ENCODE assay signal across 8 cellular contexts in the genomic region with DNA sequence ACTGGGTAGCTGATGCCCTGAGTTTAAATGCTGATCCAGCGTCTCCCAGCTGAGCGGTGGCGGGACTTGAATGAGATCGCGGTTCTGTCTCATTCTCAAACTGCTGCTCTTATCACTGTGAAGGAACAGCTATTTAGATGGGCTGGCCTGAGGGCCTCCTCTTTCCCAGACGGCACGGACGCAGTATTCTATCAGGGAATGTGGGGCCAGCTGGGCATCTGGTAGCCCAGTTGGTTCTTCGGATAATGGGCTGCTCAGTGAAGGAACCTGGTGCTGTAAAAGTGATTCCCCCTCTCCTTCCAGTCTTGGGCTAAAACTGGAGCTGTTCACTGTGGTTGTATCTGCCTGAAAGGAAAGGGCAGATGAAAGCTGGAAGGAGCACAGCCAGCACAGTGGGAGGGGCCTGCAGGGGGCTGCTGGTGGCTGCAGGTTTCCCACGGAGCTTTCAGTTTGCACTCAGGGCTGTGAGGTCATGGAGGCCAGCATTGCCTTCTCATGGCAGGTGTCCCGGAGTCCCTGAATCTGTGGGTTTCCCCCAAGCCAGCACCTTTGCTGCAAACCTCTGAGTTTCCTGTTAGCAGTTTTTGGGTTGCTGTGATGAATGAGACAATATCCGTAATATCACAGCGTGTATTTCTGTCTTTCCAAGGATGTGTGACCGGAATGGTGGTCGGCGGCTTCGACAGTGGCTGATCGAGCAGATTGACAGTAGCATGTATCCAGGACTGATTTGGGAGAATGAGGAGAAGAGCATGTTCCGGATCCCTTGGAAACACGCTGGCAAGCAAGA. TPM values are rescaled to one million over a fixed set of nuclear protein-coding genes. Genes with fewer than 3 reads are reported as not detected.
DNase-seq lines count a peak whose midpoint lies in the region; ATAC-seq and TF ChIP-seq lines count a peak whose summit lies in the region.

No MANE protein-coding gene starts in this region.

- no TSS peak for BruUV-seq in Caco-2 (replicated peaks; lab: Mats Ljungman, UMichigan)

- peaks cover 49% of the 10 kb centered on the region for H3K27me3 Mint-ChIP-seq in CD4-positive, CD25-positive, alpha-beta regulatory T cell
- H3K27me3 Mint-ChIP-seq in endothelial cell (ENCODE audit: unreplicated experiment) (peaks cover 3% of the 10 kb centered on the region), Caco-2 (ENCODE audit: insufficient read depth, unreplicated experiment) (no peaks in the 10 kb centered on the region)

- peaks cover 6% of the 10 kb centered on the region for H3K36me3 Mint-ChIP-seq in CD4-positive, CD25-positive, alpha-beta regulatory T cell
- H3K36me3 Mint-ChIP-seq in endothelial cell (ENCODE audit: low read depth, unreplicated experiment) (no peaks in the 10 kb centered on the region), Caco-2 (ENCODE audit: insufficient read depth, unreplicated experiment) (peaks cover 42% of the 10 kb centered on the region)

- CTCF ChIA-PET in Caco-2 (lab: Charles Lee) = interaction anchor here (0.8 to 1.4 kb wide), 2 partner anchors 81 to 83 kb away, joined by 3 to 5 read pairs; no protein-coding TSS in a partner anchor

- POLR2A ChIA-PET in Caco-2 (lab: Charles Lee) = no interaction called here

- H3K36me3 ChIP-seq in CD4-positive, CD25-positive, alpha-beta regulatory T cell (ENCODE audit: control insufficient read depth, insufficient read depth, low read length) = no peaks in the 10 kb centered on the region
- H3K36me3 ChIP-seq in Caco-2 (ENCODE audit: control insufficient read depth, insufficient read depth, low read length) = peaks cover 8% of the 10 kb centered on the region

- peak; percentile 38 to 46 for ATAC-seq in CD4-positive, CD25-positive, alpha-beta regulatory T cell (ENCODE audit: low read depth in 2 of 2)
- ATAC-seq in GM19467 (IDR thresholded peaks at IDR 0.05; ENCODE audit: unreplicated experiment) (peak; percentile 60), HG03558 (IDR thresholded peaks at IDR 0.05; ENCODE audit: extremely low read depth, unreplicated experiment) (peak; percentile 45)

- peaks cover 0 to 2% (median 0%) of the 10 kb centered on the region in 7 donors for H3K9me3 Mint-ChIP-seq in CD4-positive, CD25-positive, alpha-beta regulatory T cell
- H3K9me3 Mint-ChIP-seq in endothelial cell (ENCODE audit: unreplicated experiment) = no peaks in the 10 kb centered on the region
- H3K9me3 Mint-ChIP-seq in Caco-2 (ENCODE audit: unreplicated experiment) = no peaks in the 10 kb centered on the region

- H3K9me3 ChIP-seq in CD4-positive, CD25-positive, alpha-beta regulatory T cell (ENCODE audit: control insufficient read depth in 2 of 2, low read length in 2 of 2) = no peaks in the 10 kb centered on the region
- no peaks in the 10 kb centered on the region for H3K9me3 ChIP-seq in Caco-2

- TF ChIP-seq CTCF in endothelial cell (IDR thresholded peaks at IDR 0.05; ENCODE audit: unreplicated experiment) = no peak
- TF ChIP-seq CTCF in Caco-2 (IDR thresholded peaks at IDR 0.05; ENCODE audit: insufficient read depth in 1 of 2, low read depth in 1 of 2, low read length in 1 of 2, severe bottlenecking in 1 of 2, unreplicated experiment in 1 of 2) = no peak

- peaks cover 15% of the 10 kb centered on the region for H3K27me3 ChIP-seq in CD4-positive, CD25-positive, alpha-beta regulatory T cell (ENCODE audit: control insufficient read depth, insufficient read depth, low read length)
- H3K27me3 ChIP-seq in Caco-2 (replicated peaks; ENCODE audit: control insufficient read depth, insufficient read depth, low read length) = no peaks in the 10 kb centered on the region

- H3K4me1 Mint-ChIP-seq in CD4-positive, CD25-positive, alpha-beta regulatory T cell = peaks cover 5 to 55% (median 18%) of the 10 kb centered on the region in 4 donors
- H3K4me1 Mint-ChIP-seq in endothelial cell (ENCODE audit: unreplicated experiment) (peaks cover 6% of the 10 kb centered on the region), Caco-2 (ENCODE audit: low read depth, unreplicated experiment) (peaks cover 24% of the 10 kb centered on the region)

- H3K27ac ChIP-seq in CD4-positive, CD25-positive, alpha-beta regulatory T cell (ENCODE audit: insufficient read depth, low read length, poor library complexity, severe bottlenecking) = no peak overlapping the region

- H3K4me1 ChIP-seq in CD4-positive, CD25-positive, alpha-beta regulatory T cell (ENCODE audit: control insufficient read depth, insufficient read depth, low read length, poor library complexity, severe bottlenecking) = peaks cover 14% of the 10 kb centered on the region
- peaks cover 19% of the 10 kb centered on the region; the same call in 1 of the 2 replicates for H3K4me1 ChIP-seq in Caco-2

- peak overlapping the region in 2 of 3 donors; percentile 77 to 92 for H3K27ac Mint-ChIP-seq in CD4-positive, CD25-positive, alpha-beta regulatory T cell
- H3K27ac Mint-ChIP-seq in endothelial cell (ENCODE audit: unreplicated experiment) (no peak overlapping the region), Caco-2 (ENCODE audit: unreplicated experiment) (no peak overlapping the region)

- peak overlapping the region; percentile 67 to 91 (median 82) for H3K4me3 Mint-ChIP-seq in CD4-positive, CD25-positive, alpha-beta regulatory T cell
- H3K4me3 Mint-ChIP-seq in endothelial cell (ENCODE audit: unreplicated experiment) (no peak overlapping the region), Caco-2 (ENCODE audit: unreplicated experiment) (no peak overlapping the region)

- intact Hi-C loops in Caco-2 (cut with micrococcal nuclease; ENCODE audit: unreplicated experiment) = no loop called here

- DNase-seq in CD4-positive, CD25-positive, alpha-beta regulatory T cell = peak in 2 of 3 donors; percentile 14 to 50
- peak; percentile 73 for DNase-seq in activated effector memory CD4-positive, alpha-beta T cell treated with anti-CD3 and anti-CD28 coated beads, Interleukin-2, amount 50 U/mL, for 16 hours
- DNase-seq in stimulated activated CD8-positive, alpha-beta memory T cell treated with anti-CD3 and anti-CD28 coated beads, Interleukin-12 subunit alpha, Interleukin-12 subunit beta, amount 100 ng/mL, for 4 hours (ENCODE audit: low read depth) = peak; percentile 55
- DNase-seq in endothelial cell (ENCODE audit: low spot score) (no peak), Caco-2 (no peak), NCI-H2196 (lab: John Stamatoyannopoulos, UW; ENCODE audit: unreplicated experiment) (no peak)

- peak overlapping the region; percentile 53 for H3K4me3 ChIP-seq in CD4-positive, CD25-positive, alpha-beta regulatory T cell (ENCODE audit: low read depth, low read length)
- no peak overlapping the region for H3K4me3 ChIP-seq in Caco-2 (ENCODE audit: low read depth, low read length)

RNA-seq across cellular contexts. Expression of a gene that starts 3.6 kb away (rescaled TPM):
- total RNA-seq in CD4-positive, CD25-positive, alpha-beta regulatory T cell = 3.8 TPM
- 1 to 10 TPM in 3 of 4 donors, under 1 TPM in 1; 0.78 to 4.4 (median 2.5) TPM for polyA plus RNA-seq in CD4-positive, CD25-positive, alpha-beta regulatory T cell
- 1.5 TPM for total RNA-seq in endothelial cell (ENCODE audit: unreplicated experiment)
- 29.5 and 31.7 TPM in 2 replicates for total RNA-seq in Caco-2 (2022)

Comparison
In these comparisons a context has a peak if more than half of its experiments do, and no peak if none do; other contexts are left out.
1. DNase-seq: peak in CD4-positive, CD25-positive, alpha-beta regulatory T cell (2 of 3), activated effector memory CD4-positive, alpha-beta T cell treated with anti-CD3 and anti-CD28 coated beads, Interleukin-2, amount 50 U/mL, for 16 hours (single experiment) and stimulated activated CD8-positive, alpha-beta memory T cell treated with anti-CD3 and anti-CD28 coated beads, Interleukin-12 subunit alpha, Interleukin-12 subunit beta, amount 100 ng/mL, for 4 hours (single experiment); none in endothelial cell (single experiment), Caco-2 (0 of 2) and NCI-H2196 (single experiment).
2. H3K27ac Mint-ChIP-seq: peak in CD4-positive, CD25-positive, alpha-beta regulatory T cell (2 of 3); none in endothelial cell (single experiment) and Caco-2 (single experiment).
3. H3K4me3 Mint-ChIP-seq: peak in CD4-positive, CD25-positive, alpha-beta regulatory T cell (4 of 4); none in endothelial cell (single experiment) and Caco-2 (single experiment).
4. Peak in every context shown above with its lines, with median percentiles within 50 percentile points of each other: ATAC-seq.